In genomic region chr6:31729515-31729978, GRCh38 we compare ENCODE assay signal across 8 cellular contexts. TPM values are rescaled to one million over a fixed set of nuclear protein-coding genes. Genes with fewer than 3 reads are reported as not detected.
DNase-seq lines count a peak whose midpoint lies in the region; ATAC-seq and TF ChIP-seq lines count a peak whose summit lies in the region.

No MANE protein-coding gene starts in this region.

- no peak for TF ChIP-seq CTCF in AG09319 (IDR thresholded peaks at IDR 0.05; ENCODE audit: low read depth, low read length)
- peak; percentile 15; the same call in 1 of the 2 replicates for TF ChIP-seq CTCF in LNCAP (IDR thresholded peaks at IDR 0.05)
- TF ChIP-seq CTCF in ascending aorta (IDR thresholded peaks at IDR 0.05), result peak in 1 of 3 experiments; percentile 68
- peak; percentile 6 to 80 for TF ChIP-seq CTCF in right atrium auricular region (IDR thresholded peaks at IDR 0.05)
- TF ChIP-seq CTCF in prostate gland (IDR thresholded peaks at IDR 0.05), result peak in 3 of 4 experiments; percentile 68 to 82 (median 77)

- H3K4me3 ChIP-seq in ascending aorta (peak overlapping the region; percentile 69 to 96), right atrium auricular region (peak overlapping the region; percentile 68 to 82), prostate gland (peak overlapping the region; percentile 83 to 88)

- peak overlapping the region; percentile 96 for H3K4me3 Mint-ChIP-seq in T-helper 17 cell

- intact Hi-C loops in ascending aorta (cut with DNase I) (loop anchor here (1.0 to 2.0 kb wide), 6 partner anchors 10 to 216 kb away; partner anchors contain the start of genes ABHD16A, CSNK2B, LY6G5C and VARS1), prostate gland (cut with DNase I) (loop anchor here (2.0 to 5.0 kb wide), 3 partner anchors 27 to 168 kb away; partner anchors contain the start of genes ABHD16A, EHMT2 and LY6G5C)

- peaks cover 52 to 58% of the 10 kb centered on the region in 2 donors for H3K36me3 ChIP-seq in ascending aorta
- peaks cover 59% of the 10 kb centered on the region for H3K36me3 ChIP-seq in right atrium auricular region
- H3K36me3 ChIP-seq in prostate gland, result peaks cover 4 to 14% of the 10 kb centered on the region in 2 donors

- H3K9me3 ChIP-seq in T-helper 17 cell (ENCODE audit: control insufficient read depth, low read length, poor library complexity, severe bottlenecking), result no peaks in the 10 kb centered on the region
- no peaks in the 10 kb centered on the region for H3K9me3 ChIP-seq in ascending aorta
- no peaks in the 10 kb centered on the region for H3K9me3 ChIP-seq in right atrium auricular region
- no peaks in the 10 kb centered on the region for H3K9me3 ChIP-seq in prostate gland

- peak overlapping the region; percentile 79 for H3K27ac Mint-ChIP-seq in T-helper 17 cell

- peak; percentile 70 for TF ChIP-seq POLR2A in prostate gland (IDR thresholded peaks at IDR 0.05)

- DNase-seq in AG09319 (ENCODE audit: extremely low read depth, low read depth) (peak; percentile 75), T-helper 17 cell (peak; percentile 68 to 72 (median 68)), ascending aorta (ENCODE audit: low spot score in 2 of 2) (peak; percentile 83 to 96), right atrium auricular region (ENCODE audit: low spot score) (peak; percentile 95), prostate gland (ENCODE audit: low spot score) (peak; percentile 88), ureter (ENCODE audit: low spot score) (peak; percentile 94)

- H3K36me3 Mint-ChIP-seq in T-helper 17 cell (ENCODE audit: low read depth), result peaks cover 5% of the 10 kb centered on the region

- under 1% methylated on average over 29 of the region's 29 CpGs for WGBS in prostate gland

- H3K27me3 ChIP-seq in ascending aorta (no peaks in the 10 kb centered on the region), right atrium auricular region (no peaks in the 10 kb centered on the region), prostate gland (replicated peaks; ENCODE audit: insufficient read depth) (no peaks in the 10 kb centered on the region)

- peak; percentile 46 for ATAC-seq in GM19372 (IDR thresholded peaks at IDR 0.05; ENCODE audit: low read depth, unreplicated experiment)
- ATAC-seq in T-helper 17 cell, result peak; percentile 79

- H3K27ac ChIP-seq in ascending aorta, result peak overlapping the region; percentile 95 to 99
- peak overlapping the region; percentile 92 to 99 for H3K27ac ChIP-seq in right atrium auricular region
- H3K27ac ChIP-seq in prostate gland, result peak overlapping the region; percentile 98 to 99

- H3K4me1 ChIP-seq in ascending aorta (peaks cover 22 to 31% of the 10 kb centered on the region in 2 donors), right atrium auricular region (peaks cover 0 to 42% of the 10 kb centered on the region in 2 donors), prostate gland (replicated peaks) (peaks cover 10% of the 10 kb centered on the region)

- no peaks in the 10 kb centered on the region for H3K27me3 Mint-ChIP-seq in T-helper 17 cell

- H3K4me1 Mint-ChIP-seq in T-helper 17 cell, result peaks cover 43% of the 10 kb centered on the region

RNA-seq across cellular contexts. Expression of gene DDAH2, which starts 0.4 kb away (rescaled TPM):
- total RNA-seq in T-helper 17 cell (1 to 10 TPM; 4.7 to 7.3 TPM), ascending aorta (150 TPM), right atrium auricular region (10 to 100 TPM; 53.5 to 93.3 TPM), prostate gland (10 to 100 TPM; 73.3 to 83.7 TPM), ureter (33.3 TPM)

RNA-seq across cellular contexts. Expression of gene MPIG6B, which starts 6.4 kb away (rescaled TPM):
- total RNA-seq in T-helper 17 cell, result 100 to 1,000 TPM in 1 of 2 donors, 1 to 10 TPM in 1; 3.4 to 129 TPM
- not detected for total RNA-seq in ascending aorta
- under 1 TPM in 1 of 2 donors, not detected in 1; 0.55 TPM for total RNA-seq in right atrium auricular region
- total RNA-seq in prostate gland, result under 1 TPM in 1 of 2 donors, not detected in 1; 0.74 TPM
- total RNA-seq in ureter, result 0.26 TPM

RNA-seq across cellular contexts. Expression of gene CLIC1, which starts 6.8 kb away (rescaled TPM):
- 100 to 1,000 TPM; 145 to 152 TPM for total RNA-seq in T-helper 17 cell
- 281 TPM for total RNA-seq in ascending aorta
- 100 to 1,000 TPM in 1 of 2 donors, 10 to 100 TPM in 1; 90.9 to 194 TPM for total RNA-seq in right atrium auricular region
- 100 to 1,000 TPM; 224 to 331 TPM for total RNA-seq in prostate gland
- total RNA-seq in ureter, result 276 TPM

RNA-seq across cellular contexts. Expression of gene LY6G6C, which starts 8.0 kb away (rescaled TPM):
- not detected for total RNA-seq in T-helper 17 cell
- total RNA-seq in ascending aorta, result not detected
- total RNA-seq in right atrium auricular region, result 1 to 10 TPM in 1 of 2 donors, not detected in 1; 1.3 TPM
- not detected for total RNA-seq in prostate gland
- total RNA-seq in ureter, result not detected

RNA-seq across cellular contexts. Expression of gene MSH5, which starts 10.3 kb away (rescaled TPM):
- total RNA-seq in T-helper 17 cell (10 to 100 TPM; 12.9 to 18.3 TPM), ascending aorta (17.7 TPM), right atrium auricular region (under 1 TPM; 0.37 to 0.98 TPM), prostate gland (10 to 100 TPM; 10.5 to 72.4 TPM), ureter (27.8 TPM)

Comparison
In these comparisons a context has a peak if more than half of its experiments do, and no peak if none do; other contexts are left out.
1. Peak in every context shown above with its lines: DNase-seq, ATAC-seq, H3K4me3 ChIP-seq and H3K27ac ChIP-seq.